ENCODE assay signal across 30 cellular contexts in the genomic region with DNA sequence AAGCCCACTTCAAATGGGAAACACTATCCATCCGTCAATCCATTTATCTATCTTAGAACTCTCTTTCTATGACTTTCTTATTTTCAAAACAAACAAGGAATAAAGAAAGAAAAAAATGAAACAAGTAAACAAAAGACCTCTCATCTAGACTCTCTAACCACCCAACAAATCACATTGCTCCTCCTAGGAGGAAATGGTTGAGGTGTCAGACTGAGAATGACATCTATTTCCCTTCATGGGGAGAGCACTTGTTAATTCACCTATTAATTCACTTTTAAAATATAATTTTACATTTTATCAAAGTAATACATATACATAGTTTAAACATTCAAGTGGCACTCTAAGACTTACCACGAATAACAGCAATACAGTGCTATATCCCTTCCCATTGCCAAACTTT. TPM values are rescaled to one million over a fixed set of nuclear protein-coding genes. Genes with fewer than 3 reads are reported as not detected.
"Had no signal": no experiment of that assay in that cellular context is flagged by ENCODE, and none has a peak within 500 bp of the region (broad histone marks: within the 10 kb centered on the region; RNA-seq: fewer than 3 reads in every experiment).

No MANE protein-coding gene starts in this region.

- H3K4me3 Mint-ChIP-seq: activated CD4-positive, alpha-beta memory T cell treated with anti-CD3 and anti-CD28 coated beads for 36 hours; activated CD4-positive, alpha-beta T cell treated with anti-CD3 and anti-CD28 coated beads for 36 hours; activated CD4-positive, alpha-beta T cell treated with anti-CD3 and anti-CD28 coated beads, Interleukin-2, amount 10 ng/mL, durations not matched to agents 24 days and 14 days; activated CD8-positive, alpha-beta memory T cell treated with anti-CD3 and anti-CD28 coated beads, Interleukin-2, amount 10 ng/mL, durations not matched to agents 7 days and 5 days; activated CD8-positive, alpha-beta T cell treated with anti-CD3 and anti-CD28 coated beads, Interleukin-2, amount 10 ng/mL, durations not matched to agents 7 days and 5 days; activated naive CD4-positive, alpha-beta T cell treated with anti-CD3 and anti-CD28 coated beads for 36 hours; activated naive CD4-positive, alpha-beta T cell treated with anti-CD3 and anti-CD28 coated beads, Interleukin-2, amount 50 U/mL, for 24 hours; activated naive CD8-positive, alpha-beta T cell treated with anti-CD3 and anti-CD28 coated beads for 36 hours; activated naive CD8-positive, alpha-beta T cell treated with anti-CD3 and anti-CD28 coated beads, Interleukin-2, amount 50 U/mL, for 24 hours; activated T-helper 1 cell treated with anti-CD3 and anti-CD28 coated beads, Interleukin-12 subunit alpha, Interleukin-12 subunit beta, Interleukin-2, Interleukin-4 antibody, amounts not matched to agents 30 ng/mL and 10 ng/mL and 1 ng/mL, durations not matched to agents 14 hours and 24 hours and 36 hours; endodermal cell had no signal

- DNase-seq: activated CD4-positive, alpha-beta memory T cell treated with anti-CD3 and anti-CD28 coated beads for 36 hours; activated CD4-positive, alpha-beta T cell treated with anti-CD3 and anti-CD28 coated beads for 36 hours; activated CD4-positive, alpha-beta T cell treated with anti-CD3 and anti-CD28 coated beads, Interleukin-2, amount 10 ng/mL, durations not matched to agents 24 days and 14 days; activated CD4-positive, CD25-positive, alpha-beta regulatory T cell; activated CD4-positive, CD25-positive, alpha-beta regulatory T cell treated with anti-CD3 and anti-CD28 coated beads, Interleukin-2, amount 50 U/mL, for 72 hours; activated CD8-positive, alpha-beta memory T cell treated with anti-CD3 and anti-CD28 coated beads, Interleukin-2, amount 10 ng/mL, durations not matched to agents 7 days and 5 days; activated CD8-positive, alpha-beta memory T cell treated with anti-CD3 and anti-CD28 coated beads, Interleukin-2, amount 50 U/mL, for 4 hours; activated CD8-positive, alpha-beta T cell treated with anti-CD3 and anti-CD28 coated beads, Interleukin-2, amount 10 ng/mL, durations not matched to agents 7 days and 5 days; activated effector memory CD4-positive, alpha-beta T cell treated with anti-CD3 and anti-CD28 coated beads, Interleukin-2, amount 50 U/mL, for 16 hours; activated naive CD4-positive, alpha-beta T cell treated with anti-CD3 and anti-CD28 coated beads for 36 hours; activated naive CD8-positive, alpha-beta T cell treated with anti-CD3 and anti-CD28 coated beads for 36 hours; activated naive CD8-positive, alpha-beta T cell treated with anti-CD3 and anti-CD28 coated beads, Interleukin-2, amount 50 U/mL, for 24 hours; activated T-cell treated with anti-CD3 and anti-CD28 coated beads, Interleukin-2, amount 50 U/mL, for 1 hour; activated T-cell treated with anti-CD3 and anti-CD28 coated beads, Interleukin-2, amount 50 U/mL, for 48 hours; adrenal gland; amygdala; aorta; body of pancreas; caudate nucleus; cerebellar nuclear complex; colonic mucosa; effector CD8-positive, alpha-beta T cell; endodermal cell; glutamatergic neuron had no signal

- H3K27me3 ChIP-seq: colonic mucosa had no signal

- H3K4me1 Mint-ChIP-seq: endodermal cell had no signal

- H3K27me3 Mint-ChIP-seq: activated CD4-positive, alpha-beta T cell treated with anti-CD3 and anti-CD28 coated beads, Interleukin-2, amount 10 ng/mL, durations not matched to agents 24 days and 14 days; activated naive CD4-positive, alpha-beta T cell treated with anti-CD3 and anti-CD28 coated beads, Interleukin-2, amount 50 U/mL, for 24 hours; activated naive CD8-positive, alpha-beta T cell treated with anti-CD3 and anti-CD28 coated beads for 36 hours had no signal

- H3K4me1 ChIP-seq: adrenal gland, body of pancreas, colonic mucosa had no signal

- H3K27ac Mint-ChIP-seq: activated CD4-positive, alpha-beta memory T cell treated with anti-CD3 and anti-CD28 coated beads for 36 hours; activated CD4-positive, alpha-beta T cell treated with anti-CD3 and anti-CD28 coated beads for 36 hours; activated CD8-positive, alpha-beta memory T cell treated with anti-CD3 and anti-CD28 coated beads, Interleukin-2, amount 10 ng/mL, durations not matched to agents 7 days and 5 days; activated CD8-positive, alpha-beta T cell treated with anti-CD3 and anti-CD28 coated beads, Interleukin-2, amount 10 ng/mL, durations not matched to agents 7 days and 5 days; activated naive CD4-positive, alpha-beta T cell treated with anti-CD3 and anti-CD28 coated beads for 36 hours; activated naive CD4-positive, alpha-beta T cell treated with anti-CD3 and anti-CD28 coated beads, Interleukin-2, amount 50 U/mL, for 24 hours; activated naive CD8-positive, alpha-beta T cell treated with anti-CD3 and anti-CD28 coated beads for 36 hours; activated naive CD8-positive, alpha-beta T cell treated with anti-CD3 and anti-CD28 coated beads, Interleukin-2, amount 50 U/mL, for 24 hours; activated T-helper 1 cell treated with anti-CD3 and anti-CD28 coated beads, Interleukin-12 subunit alpha, Interleukin-12 subunit beta, Interleukin-2, Interleukin-4 antibody, amounts not matched to agents 30 ng/mL and 10 ng/mL and 1 ng/mL, durations not matched to agents 14 hours and 24 hours and 36 hours; activated T-helper 2 cell treated with anti-CD3 and anti-CD28 coated beads, Interferon-gamma antibody, Interleukin-2, Interleukin-4, amounts not matched to agents 10 μg/mL and 5 μg/mL and 100 μg/mL, durations not matched to agents 14 hours and 24 hours and 36 hours; endodermal cell had no signal

- H3K4me3 ChIP-seq: adrenal gland, body of pancreas, colonic mucosa had no signal

- H3K36me3 Mint-ChIP-seq: activated CD4-positive, alpha-beta memory T cell treated with anti-CD3 and anti-CD28 coated beads for 36 hours; activated naive CD8-positive, alpha-beta T cell treated with anti-CD3 and anti-CD28 coated beads for 36 hours had no signal

- H3K36me3 ChIP-seq: adrenal gland, colonic mucosa had no signal

- H3K9me3 ChIP-seq: adrenal gland, body of pancreas, colonic mucosa had no signal

- H3K27ac ChIP-seq: adrenal gland, body of pancreas, colonic mucosa had no signal

- ATAC-seq: activated CD4-positive, alpha-beta T cell treated with anti-CD3 and anti-CD28 coated beads for 36 hours; activated CD8-positive, alpha-beta memory T cell treated with anti-CD3 and anti-CD28 coated beads, Interleukin-2, amount 10 ng/mL, durations not matched to agents 7 days and 5 days; activated CD8-positive, alpha-beta T cell treated with anti-CD3 and anti-CD28 coated beads, Interleukin-2, amount 10 ng/mL, durations not matched to agents 7 days and 5 days; activated naive CD8-positive, alpha-beta T cell treated with anti-CD3 and anti-CD28 coated beads, Interleukin-2, amount 50 U/mL, for 24 hours; body of pancreas; esophagus mucosa had no signal

RNA-seq across cellular contexts. Expression of a gene that starts 2.4 kb away (rescaled TPM):
- total RNA-seq: activated CD4-positive, alpha-beta T cell treated with anti-CD3 and anti-CD28 coated beads for 36 hours; activated CD8-positive, alpha-beta memory T cell treated with anti-CD3 and anti-CD28 coated beads for 36 hours; activated CD8-positive, alpha-beta memory T cell treated with anti-CD3 and anti-CD28 coated beads, Interleukin-2, amount 10 ng/mL, durations not matched to agents 7 days and 5 days; activated CD8-positive, alpha-beta T cell treated with anti-CD3 and anti-CD28 coated beads, Interleukin-2, amount 10 ng/mL, durations not matched to agents 7 days and 5 days; activated naive CD8-positive, alpha-beta T cell treated with anti-CD3 and anti-CD28 coated beads for 36 hours; activated T-helper 2 cell treated with anti-CD3 and anti-CD28 coated beads, Interferon-gamma antibody, Interleukin-2, Interleukin-4, amounts not matched to agents 10 μg/mL and 5 μg/mL and 100 μg/mL, durations not matched to agents 14 hours and 24 hours and 36 hours; adrenal gland; body of pancreas; endodermal cell; frontal cortex had no signal
